Comparison of ENCODE assay signal across 1 cellular context in genomic region chr20:62952373-62953166, GRCh38.
TF ChIP-seq lines count a peak whose summit lies in the region.

A gene with protein sequence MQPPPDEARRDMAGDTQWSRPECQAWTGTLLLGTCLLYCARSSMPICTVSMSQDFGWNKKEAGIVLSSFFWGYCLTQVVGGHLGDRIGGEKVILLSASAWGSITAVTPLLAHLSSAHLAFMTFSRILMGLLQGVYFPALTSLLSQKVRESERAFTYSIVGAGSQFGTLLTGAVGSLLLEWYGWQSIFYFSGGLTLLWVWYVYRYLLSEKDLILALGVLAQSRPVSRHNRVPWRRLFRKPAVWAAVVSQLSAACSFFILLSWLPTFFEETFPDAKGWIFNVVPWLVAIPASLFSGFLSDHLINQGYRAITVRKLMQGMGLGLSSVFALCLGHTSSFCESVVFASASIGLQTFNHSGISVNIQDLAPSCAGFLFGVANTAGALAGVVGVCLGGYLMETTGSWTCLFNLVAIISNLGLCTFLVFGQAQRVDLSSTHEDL (plus strand): TSS chr20:62952709. CDS start chr20:62952831, 122 bp downstream.

TF ChIP-seq in HepG2, 621 proteins besides CTCF, POLR2A, EP300 and RAD21 (continued from another document and continues in another):
- TF ChIP-seq ATF7-NPFF (CRISPR knock-in tag; IDR thresholded peaks at IDR 0.05; ENCODE audit: low read depth) (peak; percentile 77), ZBTB7B (CRISPR knock-in tag; IDR thresholded peaks at IDR 0.05) (peak; percentile 98), HOXA9 (CRISPR knock-in tag; IDR thresholded peaks at IDR 0.05; ENCODE audit: borderline replicate concordance) (no peak; the same call in 1 of the 2 replicates), PBX2 (CRISPR knock-in tag; IDR thresholded peaks at IDR 0.05) (no peak), POLR2G (IDR thresholded peaks at IDR 0.05; ENCODE audit: low read depth, low read length) (peak; percentile 93), ZXDC (CRISPR knock-in tag; IDR thresholded peaks at IDR 0.05) (peak; percentile 69; the same call in 1 of the 2 replicates), GABPB1 (CRISPR knock-in tag; IDR thresholded peaks at IDR 0.05) (peak; percentile 87), HMGXB4 (CRISPR knock-in tag; IDR thresholded peaks at IDR 0.05; ENCODE audit: borderline replicate concordance in 1 of 2, low read depth in 1 of 2) (peak; percentile 80 to 95), IKZF4 (CRISPR knock-in tag; IDR thresholded peaks at IDR 0.05; ENCODE audit: borderline replicate concordance, low read depth, not compliant biosample characterization) (peak; percentile 51), MIER2 (CRISPR knock-in tag; IDR thresholded peaks at IDR 0.05) (peak; percentile 68; the same call in 1 of the 2 replicates), THRA (CRISPR knock-in tag; IDR thresholded peaks at IDR 0.05; ENCODE audit: borderline replicate concordance) (peak; percentile 87), ZNF772 (CRISPR knock-in tag; IDR thresholded peaks at IDR 0.05) (peak; percentile 98), ZNF737 (CRISPR knock-in tag; IDR thresholded peaks at IDR 0.05; ENCODE audit: borderline replicate concordance) (no peak), SRSF1 (optimal IDR thresholded peaks at IDR 0.05; ENCODE audit: low read depth, low read length) (peak; percentile 98), ZNF138 (CRISPR knock-in tag; IDR thresholded peaks at IDR 0.05; ENCODE audit: low read depth) (peak; percentile 97), ASH2L (IDR thresholded peaks at IDR 0.05; ENCODE audit: insufficient read length, low read depth, low read length) (peak; percentile 48), JDP2 (CRISPR knock-in tag; IDR thresholded peaks at IDR 0.05; ENCODE audit: borderline replicate concordance) (no peak), MXI1 (IDR thresholded peaks at IDR 0.05; ENCODE audit: borderline replicate concordance, low read depth, low read length) (peak; percentile 100), ZMAT3 (CRISPR knock-in tag; conservative IDR thresholded peaks at IDR 0.05) (peak; percentile 97; the same call in 1 of the 2 replicates), RBM39 (IDR thresholded peaks at IDR 0.05; ENCODE audit: low read depth, low read length, poor library complexity, severe bottlenecking) (no peak), TAF1 (CRISPR knock-in tag; IDR thresholded peaks at IDR 0.05) (peak; percentile 92), MLX (CRISPR knock-in tag; IDR thresholded peaks at IDR 0.05) (peak; percentile 80), ZNF574 (CRISPR knock-in tag; IDR thresholded peaks at IDR 0.05) (peak; percentile 92), ZNF569 (CRISPR knock-in tag; IDR thresholded peaks at IDR 0.05; ENCODE audit: borderline replicate concordance) (no peak), MAZ (IDR thresholded peaks at IDR 0.05; ENCODE audit: borderline replicate concordance, low read depth, low read length) (peak; percentile 97), MAZ (CRISPR knock-in tag; IDR thresholded peaks at IDR 0.05; ENCODE audit: low read depth) (peak; percentile 99; the same call in 1 of the 2 replicates), ZNF850 (CRISPR knock-in tag; conservative IDR thresholded peaks at IDR 0.05) (no peak), CHD2 (IDR thresholded peaks at IDR 0.05; ENCODE audit: low read depth, low read length) (no peak), STAT5B (CRISPR knock-in tag; IDR thresholded peaks at IDR 0.05) (peak; percentile 76; the same call in 1 of the 2 replicates), HDAC6 (IDR thresholded peaks at IDR 0.05; ENCODE audit: low read depth, low read length) (no peak), RCOR2 (CRISPR knock-in tag; IDR thresholded peaks at IDR 0.05) (no peak), ZNF33B (CRISPR knock-in tag; IDR thresholded peaks at IDR 0.05) (peak; percentile 92; the same call in 1 of the 2 replicates), ATF7 (IDR thresholded peaks at IDR 0.05) (no peak), ATF7 (CRISPR knock-in tag; IDR thresholded peaks at IDR 0.05) (peak; percentile 84; the same call in 1 of the 2 replicates), LCORL (IDR thresholded peaks at IDR 0.05) (no peak), LCORL (CRISPR knock-in tag; IDR thresholded peaks at IDR 0.05) (peak; percentile 96), HMG20A (CRISPR knock-in tag; IDR thresholded peaks at IDR 0.05; ENCODE audit: borderline replicate concordance) (no peak), HDAC2 (CRISPR knock-in tag; IDR thresholded peaks at IDR 0.05) (peak; percentile 88), THYN1 (CRISPR knock-in tag; IDR thresholded peaks at IDR 0.05; ENCODE audit: borderline replicate concordance, low read depth) (0 out of 2 replicates have a peak, but pooled peaks have one; percentile 52), ZFP36L2 (CRISPR knock-in tag; IDR thresholded peaks at IDR 0.05) (peak; percentile 85; the same call in 1 of the 2 replicates), ZBTB46 (CRISPR knock-in tag; IDR thresholded peaks at IDR 0.05; ENCODE audit: borderline replicate concordance) (no peak)
- TF ChIP-seq, protein P1, sequence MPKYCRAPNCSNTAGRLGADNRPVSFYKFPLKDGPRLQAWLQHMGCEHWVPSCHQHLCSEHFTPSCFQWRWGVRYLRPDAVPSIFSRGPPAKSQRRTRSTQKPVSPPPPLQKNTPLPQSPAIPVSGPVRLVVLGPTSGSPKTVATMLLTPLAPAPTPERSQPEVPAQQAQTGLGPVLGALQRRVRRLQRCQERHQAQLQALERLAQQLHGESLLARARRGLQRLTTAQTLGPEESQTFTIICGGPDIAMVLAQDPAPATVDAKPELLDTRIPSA (CRISPR knock-in tag; IDR thresholded peaks at IDR 0.05; ENCODE audit: borderline replicate concordance) = no peak
- TF ChIP-seq, protein P2, sequence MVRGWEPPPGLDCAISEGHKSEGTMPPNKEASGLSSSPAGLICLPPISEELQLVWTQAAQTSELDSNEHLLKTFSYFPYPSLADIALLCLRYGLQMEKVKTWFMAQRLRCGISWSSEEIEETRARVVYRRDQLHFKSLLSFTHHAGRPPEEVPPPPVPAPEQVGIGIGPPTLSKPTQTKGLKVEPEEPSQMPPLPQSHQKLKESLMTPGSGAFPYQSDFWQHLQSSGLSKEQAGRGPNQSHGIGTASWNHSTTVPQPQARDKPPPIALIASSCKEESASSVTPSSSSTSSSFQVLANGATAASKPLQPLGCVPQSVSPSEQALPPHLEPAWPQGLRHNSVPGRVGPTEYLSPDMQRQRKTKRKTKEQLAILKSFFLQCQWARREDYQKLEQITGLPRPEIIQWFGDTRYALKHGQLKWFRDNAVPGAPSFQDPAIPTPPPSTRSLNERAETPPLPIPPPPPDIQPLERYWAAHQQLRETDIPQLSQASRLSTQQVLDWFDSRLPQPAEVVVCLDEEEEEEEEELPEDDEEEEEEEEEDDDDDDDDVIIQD (CRISPR knock-in tag; IDR thresholded peaks at IDR 0.05; ENCODE audit: low read depth) = no peak; the same call in 1 of the 2 replicates
- TF ChIP-seq, protein P3, sequence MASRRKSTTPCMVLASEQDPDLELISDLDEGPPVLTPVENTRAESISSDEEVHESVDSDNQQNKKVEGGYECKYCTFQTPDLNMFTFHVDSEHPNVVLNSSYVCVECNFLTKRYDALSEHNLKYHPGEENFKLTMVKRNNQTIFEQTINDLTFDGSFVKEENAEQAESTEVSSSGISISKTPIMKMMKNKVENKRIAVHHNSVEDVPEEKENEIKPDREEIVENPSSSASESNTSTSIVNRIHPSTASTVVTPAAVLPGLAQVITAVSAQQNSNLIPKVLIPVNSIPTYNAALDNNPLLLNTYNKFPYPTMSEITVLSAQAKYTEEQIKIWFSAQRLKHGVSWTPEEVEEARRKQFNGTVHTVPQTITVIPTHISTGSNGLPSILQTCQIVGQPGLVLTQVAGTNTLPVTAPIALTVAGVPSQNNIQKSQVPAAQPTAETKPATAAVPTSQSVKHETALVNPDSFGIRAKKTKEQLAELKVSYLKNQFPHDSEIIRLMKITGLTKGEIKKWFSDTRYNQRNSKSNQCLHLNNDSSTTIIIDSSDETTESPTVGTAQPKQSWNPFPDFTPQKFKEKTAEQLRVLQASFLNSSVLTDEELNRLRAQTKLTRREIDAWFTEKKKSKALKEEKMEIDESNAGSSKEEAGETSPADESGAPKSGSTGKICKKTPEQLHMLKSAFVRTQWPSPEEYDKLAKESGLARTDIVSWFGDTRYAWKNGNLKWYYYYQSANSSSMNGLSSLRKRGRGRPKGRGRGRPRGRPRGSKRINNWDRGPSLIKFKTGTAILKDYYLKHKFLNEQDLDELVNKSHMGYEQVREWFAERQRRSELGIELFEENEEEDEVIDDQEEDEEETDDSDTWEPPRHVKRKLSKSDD (CRISPR knock-in tag; IDR thresholded peaks at IDR 0.05; ENCODE audit: low read depth) = peak; percentile 0; the same call in 1 of the 2 replicates
